In the genomic region with DNA sequence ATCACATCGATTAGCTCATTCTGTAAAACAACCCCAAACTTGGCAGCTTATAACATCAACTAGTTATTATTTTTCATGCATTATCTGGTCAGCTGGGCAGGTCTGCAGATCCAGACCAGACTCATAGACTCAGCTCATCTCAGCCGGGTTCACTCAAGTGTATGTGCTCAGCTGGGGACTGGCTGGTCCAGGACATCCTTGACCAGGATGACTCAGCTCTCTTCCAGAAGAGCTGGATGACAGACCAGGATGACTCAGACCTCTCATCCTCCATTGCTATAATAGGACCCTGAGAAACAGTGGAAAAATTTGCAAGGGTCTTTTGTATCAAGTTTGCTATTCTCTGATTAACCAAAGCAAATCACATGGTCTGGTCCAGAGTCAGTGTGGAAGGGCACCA, we compare ENCODE assay signal across 12 cellular contexts.
A peak's percentile ranks its signal among the peaks of the same experiment; 100 is the strongest.
DNase-seq lines count a peak whose midpoint lies in the region; ATAC-seq, FAIRE-seq and TF ChIP-seq lines count a peak whose summit lies in the region.
"Had no signal": no experiment of that assay in that cellular context is flagged by ENCODE, and none has a peak within 500 bp of the region (broad histone marks: within the 10 kb centered on the region; RNA-seq: fewer than 3 reads in every experiment).

No MANE protein-coding gene starts in this region.

- no peak for TF ChIP-seq POLR2A in thyroid gland (IDR thresholded peaks at IDR 0.05)

- H3K9me3 Mint-ChIP-seq in progenitor cell of endocrine pancreas (ENCODE audit: low read depth) = no peaks in the 10 kb centered on the region
- H3K9me3 Mint-ChIP-seq: dendritic cell treated with granulocyte-macrophage colony-stimulating factor and Interleukin-4, amounts not matched to agents 40 ng/mL and 50 ng/mL, for 4 days had no signal

- no peaks in the 10 kb centered on the region for H3K27me3 Mint-ChIP-seq in progenitor cell of endocrine pancreas
- H3K27me3 Mint-ChIP-seq: dendritic cell treated with granulocyte-macrophage colony-stimulating factor and Interleukin-4, amounts not matched to agents 40 ng/mL and 50 ng/mL, for 4 days had no signal

- intact Hi-C loops in left ventricle myocardium superior (cut with micrococcal nuclease) (no loop called here), cardiac septum (cut with DNase I) (no loop called here), thyroid gland (cut with DNase I) (loop anchor here (10.0 kb wide), 2 partner anchors 608 to 858 kb away; no protein-coding TSS in a partner anchor)

- H3K27me3 ChIP-seq in SK-N-SH (ENCODE audit: insufficient read depth) (no peaks in the 10 kb centered on the region), thyroid gland (no peaks in the 10 kb centered on the region), small intestine (ENCODE audit: control insufficient read depth in 2 of 2, insufficient read depth in 2 of 2, low read length in 2 of 2) (no peaks in the 10 kb centered on the region)

- peaks cover 3 to 6% of the 10 kb centered on the region in 2 experiments for H3K36me3 ChIP-seq in SK-N-SH (replicated peaks in 1 of 2; ENCODE audit: control insufficient read depth in 1 of 2, insufficient read depth in 2 of 2, low read length in 1 of 2)
- H3K36me3 ChIP-seq in thyroid gland = no peaks in the 10 kb centered on the region
- H3K36me3 ChIP-seq in small intestine (ENCODE audit: control insufficient read depth in 2 of 2, insufficient read depth in 2 of 2, low read length in 2 of 2) = no peaks in the 10 kb centered on the region

- ATAC-seq in left ventricle myocardium superior (peak; percentile 59), HG03039 (IDR thresholded peaks at IDR 0.05; ENCODE audit: unreplicated experiment) (no peak)

- DNase-seq in left ventricle myocardium superior (no peak), cardiac septum (ENCODE audit: low spot score) (no peak), SK-N-SH (no peak), fibroblast of the conjunctiva (ENCODE audit: low read depth) (peak; percentile 46), thyroid gland (peak; percentile 12 to 18), progenitor cell of endocrine pancreas (ENCODE audit: low spot score, unreplicated experiment) (no peak), small intestine (no peak)
- DNase-seq: activated CD4-positive, alpha-beta T cell treated with anti-CD3 and anti-CD28 coated beads, Interleukin-2, amount 50 U/mL, for 1 hour; NCI-H82; stimulated activated CD4-positive, alpha-beta T cell treated with anti-CD3 and anti-CD28 coated beads, Interleukin-4, amount 100 ng/mL, for 24 hours had no signal

- H3K27ac Mint-ChIP-seq in progenitor cell of endocrine pancreas = no peak overlapping the region
- H3K27ac Mint-ChIP-seq: dendritic cell treated with granulocyte-macrophage colony-stimulating factor and Interleukin-4, amounts not matched to agents 40 ng/mL and 50 ng/mL, for 4 days had no signal

- CTCF ChIA-PET in SK-N-SH (lab: Yijun Ruan, JAX) = interaction anchor here (1.0 to 2.6 kb wide), 4 partner anchors 10 to 637 kb away, joined by 3 to 8 read pairs (median 3); no protein-coding TSS in a partner anchor

- TF ChIP-seq RAD21 in SK-N-SH (IDR thresholded peaks at IDR 0.05; ENCODE audit: low read length) = no peak

- POLR2A ChIA-PET in SK-N-SH (lab: Yijun Ruan, JAX) = no interaction called here

- H3K4me1 ChIP-seq in SK-N-SH (ENCODE audit: control insufficient read depth in 1 of 2, insufficient read depth in 2 of 2, low read depth in 1 of 2, low read length in 1 of 2) = peaks cover 0 to 16% of the 10 kb centered on the region in 2 experiments
- peaks cover 0 to 5% of the 10 kb centered on the region in 2 donors for H3K4me1 ChIP-seq in thyroid gland
- no peaks in the 10 kb centered on the region for H3K4me1 ChIP-seq in small intestine (ENCODE audit: control insufficient read depth in 2 of 2, insufficient read depth in 1 of 2, low read depth in 1 of 2, low read length in 1 of 2)

- H3F3A ChIP-seq in SK-N-SH (replicated peaks; ENCODE audit: insufficient read depth) = peaks cover 16% of the 10 kb centered on the region

- H3K79me2 ChIP-seq in SK-N-SH (ENCODE audit: insufficient read depth) = no peaks in the 10 kb centered on the region

- no peak for FAIRE-seq in small intestine (lab: Jason Lieb, UNC)

- H3K36me3 Mint-ChIP-seq in progenitor cell of endocrine pancreas (ENCODE audit: insufficient read depth) = peaks cover 2% of the 10 kb centered on the region

- WGBS in SK-N-SH (ENCODE audit: low lambda C conversion rate) = 25% methylated on average over 2 of the region's 2 CpGs
- 63 to 67% methylated on average over 2 of the region's 2 CpGs for WGBS in thyroid gland, 2 donors
- 71 to 90% (median 75%) methylated on average over 2 of the region's 2 CpGs for WGBS in small intestine, 3 donors

- peaks cover 4% of the 10 kb centered on the region for H3K4me1 Mint-ChIP-seq in progenitor cell of endocrine pancreas (ENCODE audit: low read depth)

- H3K4me3 Mint-ChIP-seq in progenitor cell of endocrine pancreas (ENCODE audit: low read depth) = no peak overlapping the region
- H3K4me3 Mint-ChIP-seq: dendritic cell treated with granulocyte-macrophage colony-stimulating factor and Interleukin-4, amounts not matched to agents 40 ng/mL and 50 ng/mL, for 4 days had no signal

- H3K9me3 ChIP-seq in SK-N-SH (no peaks in the 10 kb centered on the region), thyroid gland (no peaks in the 10 kb centered on the region), small intestine (ENCODE audit: control insufficient read depth, low read depth) (no peaks in the 10 kb centered on the region)

- no peaks in the 10 kb centered on the region for H4K20me1 ChIP-seq in SK-N-SH (ENCODE audit: insufficient read depth)

- TF ChIP-seq CTCF in SK-N-SH (IDR thresholded peaks at IDR 0.05) (no peak), thyroid gland (IDR thresholded peaks at IDR 0.05) (no peak), progenitor cell of endocrine pancreas (IDR thresholded peaks at IDR 0.05; ENCODE audit: unreplicated experiment) (no peak)

- H3K27ac ChIP-seq in SK-N-SH (ENCODE audit: low read depth in 2 of 2, low read length in 1 of 2) = peak overlapping the region; percentile 30 to 96
- no peak overlapping the region for H3K27ac ChIP-seq in thyroid gland
- no peak overlapping the region for H3K27ac ChIP-seq in small intestine (ENCODE audit: low read depth in 1 of 2, low read length in 1 of 2)

- H3K4me3 ChIP-seq in SK-N-SH (ENCODE audit: low read depth in 2 of 2, low read length in 1 of 2) (no peak overlapping the region), thyroid gland (replicated peaks in 1 of 3) (no peak overlapping the region), small intestine (ENCODE audit: low read depth in 1 of 2, low read length in 2 of 2) (no peak overlapping the region)

- no peak overlapping the region for H2AFZ ChIP-seq in SK-N-SH (ENCODE audit: low read depth)

- H3K9me2 ChIP-seq in SK-N-SH = no peaks in the 10 kb centered on the region

- no peak overlapping the region for H3K9ac ChIP-seq in SK-N-SH

- TF ChIP-seq EP300 in SK-N-SH (IDR thresholded peaks at IDR 0.05; ENCODE audit: borderline replicate concordance in 1 of 2, low read depth in 1 of 2, low read length in 1 of 2) = peak in 1 of 2 experiments; percentile 76; a peak in 1 of 4 replicates

- H3K4me2 ChIP-seq in SK-N-SH = peak overlapping the region; percentile 67

TF ChIP-seq in SK-N-SH, 30 proteins besides CTCF, POLR2A, EP300 and RAD21 (continues in another document):
- TF ChIP-seq FOXJ3 (CRISPR knock-in tag; IDR thresholded peaks at IDR 0.05) = no peak
- peak; percentile 71 for TF ChIP-seq NFIC (IDR thresholded peaks at IDR 0.05; ENCODE audit: borderline replicate concordance)
- no peak for TF ChIP-seq ZBTB33 (IDR thresholded peaks at IDR 0.05; ENCODE audit: borderline replicate concordance, low read depth)
- peak; percentile 54; the same call in 1 of the 2 replicates for TF ChIP-seq SIN3A (IDR thresholded peaks at IDR 0.05; ENCODE audit: borderline replicate concordance, low read depth, low read length)
- TF ChIP-seq USF1 (IDR thresholded peaks at IDR 0.05; ENCODE audit: borderline replicate concordance, low read depth) = no peak
- TF ChIP-seq TAF1 (IDR thresholded peaks at IDR 0.05; ENCODE audit: borderline replicate concordance, low read depth, low read length) = no peak
- no peak for TF ChIP-seq EZH2phosphoT487 (IDR thresholded peaks at IDR 0.05; ENCODE audit: borderline replicate concordance, low read depth)
- TF ChIP-seq YY1 (IDR thresholded peaks at IDR 0.05; ENCODE audit: low read depth) = no peak
- TF ChIP-seq RXRA (IDR thresholded peaks at IDR 0.05; ENCODE audit: borderline replicate concordance, low read depth) = peak; percentile 74; the same call in 1 of the 2 replicates
- TF ChIP-seq, protein P1, sequence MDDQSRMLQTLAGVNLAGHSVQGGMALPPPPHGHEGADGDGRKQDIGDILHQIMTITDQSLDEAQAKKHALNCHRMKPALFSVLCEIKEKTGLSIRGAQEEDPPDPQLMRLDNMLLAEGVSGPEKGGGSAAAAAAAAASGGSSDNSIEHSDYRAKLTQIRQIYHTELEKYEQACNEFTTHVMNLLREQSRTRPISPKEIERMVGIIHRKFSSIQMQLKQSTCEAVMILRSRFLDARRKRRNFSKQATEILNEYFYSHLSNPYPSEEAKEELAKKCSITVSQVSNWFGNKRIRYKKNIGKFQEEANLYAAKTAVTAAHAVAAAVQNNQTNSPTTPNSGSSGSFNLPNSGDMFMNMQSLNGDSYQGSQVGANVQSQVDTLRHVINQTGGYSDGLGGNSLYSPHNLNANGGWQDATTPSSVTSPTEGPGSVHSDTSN (IDR thresholded peaks at IDR 0.05) = peak; percentile 82
- TF ChIP-seq FOXM1 (IDR thresholded peaks at IDR 0.05; ENCODE audit: low read depth) = 0 out of 2 replicates have a peak, but pooled peaks have one; percentile 43

Comparison
In these comparisons a context has a peak if more than half of its experiments do, and no peak if none do; other contexts are left out.
1. DNase-seq: peak in fibroblast of the conjunctiva (single experiment) and thyroid gland (2 of 2); none in left ventricle myocardium superior (single experiment), cardiac septum (single experiment), SK-N-SH (single experiment), progenitor cell of endocrine pancreas (single experiment) and small intestine (single experiment).
2. H3K27ac ChIP-seq: peak in SK-N-SH (2 of 2); none in thyroid gland (0 of 3) and small intestine (0 of 2).